In the genomic region with DNA sequence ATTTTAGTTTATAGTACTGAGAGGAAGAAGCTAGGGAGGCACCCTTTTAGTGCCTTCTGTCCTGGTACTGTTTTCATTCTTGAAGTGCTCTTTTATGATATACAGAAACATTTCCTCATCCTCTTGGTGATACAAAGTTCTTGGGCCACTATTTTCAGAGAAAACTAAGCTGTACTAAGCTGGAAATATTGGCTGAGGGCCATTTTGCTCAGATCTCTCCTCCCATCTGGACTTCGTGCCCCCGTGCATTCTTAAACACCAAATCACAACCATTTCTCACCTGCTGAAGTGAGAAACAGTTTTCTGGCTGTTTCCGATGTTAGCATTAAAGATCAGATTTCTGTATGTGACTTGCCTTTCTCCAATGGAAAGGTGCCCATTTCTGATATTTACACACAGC, we compare ENCODE assay signal across 14 cellular contexts.
DNase-seq lines count a peak whose midpoint lies in the region; TF ChIP-seq lines count a peak whose summit lies in the region.
"Had no signal": no experiment of that assay in that cellular context is flagged by ENCODE, and none has a peak within 500 bp of the region (broad histone marks: within the 10 kb centered on the region; RNA-seq: fewer than 3 reads in every experiment).

No MANE protein-coding gene starts in this region.

- DNase-seq in GM23248 (peak; percentile 52), astrocyte of the spinal cord (ENCODE audit: low read depth, low spot score) (peak; percentile 35), fibroblast of the conjunctiva (ENCODE audit: low read depth) (peak; percentile 22), nephron progenitor cell (no peak), CD1c-positive myeloid dendritic cell (ENCODE audit: extremely low spot score) (no peak), CD14-positive monocyte (ENCODE audit: low spot score) (no peak), NCI-H2081 (lab: John Stamatoyannopoulos, UW) (no peak)
- DNase-seq in CD8-positive, alpha-beta memory T cell = no peak
- DNase-seq: activated B cell treated with CpG ODN at 0.5 μM for 24 hours, adrenal gland, cortex of kidney, NCI-H1417, SHP77 had no signal

- H4K20me1 ChIP-seq in GM23248 (ENCODE audit: insufficient read depth) = no peaks in the 10 kb centered on the region

- no peaks in the 10 kb centered on the region for H3K27me3 Mint-ChIP-seq in nephron progenitor cell (ENCODE audit: low read depth, poor library complexity)
- no peaks in the 10 kb centered on the region for H3K27me3 Mint-ChIP-seq in CD14-positive monocyte (ENCODE audit: low read depth in 3 of 3)
- H3K27me3 Mint-ChIP-seq in CD8-positive, alpha-beta memory T cell = no peaks in the 10 kb centered on the region
- H3K27me3 Mint-ChIP-seq: activated B cell treated with CpG ODN at 0.5 μM for 24 hours; activated T-helper 17 cell treated with anti-CD3 and anti-CD28 coated beads, Interleukin-2, amount 50 U/mL, for 72 hours had no signal

- H3K4me3 Mint-ChIP-seq in nephron progenitor cell (no peak overlapping the region), CD14-positive monocyte (no peak overlapping the region)
- H3K4me3 Mint-ChIP-seq in CD8-positive, alpha-beta memory T cell = no peak overlapping the region
- H3K4me3 Mint-ChIP-seq: activated B cell treated with CpG ODN at 0.5 μM for 24 hours; activated T-helper 17 cell treated with anti-CD3 and anti-CD28 coated beads, Interleukin-2, amount 50 U/mL, for 72 hours had no signal

- H3K79me2 ChIP-seq in GM23248 (ENCODE audit: insufficient read depth) = no peaks in the 10 kb centered on the region

- 35 to 40% methylated on average over 3 of the region's 3 CpGs for WGBS in GM23248 (ENCODE audit: low coverage in 1 of 2, low lambda C conversion rate in 2 of 2, missing lambda C conversion rate in 2 of 2), 2 experiments

- H3K9me3 ChIP-seq in GM23248 (ENCODE audit: low read depth) = no peaks in the 10 kb centered on the region
- H3K9me3 ChIP-seq in CD8-positive, alpha-beta memory T cell (ENCODE audit: low read length) = no peaks in the 10 kb centered on the region
- H3K9me3 ChIP-seq: adrenal gland had no signal

- CTCF ChIA-PET in CD8-positive, alpha-beta memory T cell (lab: Charles Lee) = interaction anchor here (0.9 kb wide), 1 partner anchor 11 kb away, joined by 3 read pairs; no protein-coding TSS in a partner anchor

- TF ChIP-seq CTCF in astrocyte of the spinal cord (IDR thresholded peaks at IDR 0.05; ENCODE audit: low read depth, low read length) (no peak), nephron progenitor cell (IDR thresholded peaks at IDR 0.05) (no peak), CD14-positive monocyte (IDR thresholded peaks at IDR 0.05) (no peak)

- POLR2A ChIA-PET in CD8-positive, alpha-beta memory T cell (lab: Charles Lee) = no interaction called here

- H3K27me3 ChIP-seq in GM23248 (replicated peaks; ENCODE audit: insufficient read depth) = no peaks in the 10 kb centered on the region
- H3K27me3 ChIP-seq in CD8-positive, alpha-beta memory T cell (ENCODE audit: insufficient read depth, low read length, poor library complexity, severe bottlenecking) = no peaks in the 10 kb centered on the region
- H3K27me3 ChIP-seq: adrenal gland had no signal

- in situ Hi-C loops in GM23248 (cut with MboI) = no loop called here
- in situ Hi-C loops in astrocyte of the spinal cord (cut with HindIII; ENCODE audit: low sequenced_read_pairs) = no loop called here

- 0 out of 2 replicates have a peak, but pooled peaks cover 11% of the 10 kb centered on the region for H3F3A ChIP-seq in GM23248 (ENCODE audit: insufficient read depth)

- no peak overlapping the region for H3K9ac ChIP-seq in GM23248

- H3K4me3 ChIP-seq in GM23248 (no peak overlapping the region), astrocyte of the spinal cord (ENCODE audit: low read depth, low read length) (no peak overlapping the region)
- no peak overlapping the region for H3K4me3 ChIP-seq in CD8-positive, alpha-beta memory T cell (ENCODE audit: low read length)
- H3K4me3 ChIP-seq: adrenal gland had no signal

- H3K4me2 ChIP-seq in GM23248 (ENCODE audit: unreplicated experiment) = peak overlapping the region; percentile 8

- H2AFZ ChIP-seq in GM23248 = no peak overlapping the region

- H3K36me3 ChIP-seq in GM23248 (ENCODE audit: low read depth) = no peaks in the 10 kb centered on the region
- no peaks in the 10 kb centered on the region for H3K36me3 ChIP-seq in CD8-positive, alpha-beta memory T cell (ENCODE audit: insufficient read depth, low read length)
- H3K36me3 ChIP-seq: adrenal gland had no signal

- H3K36me3 Mint-ChIP-seq in nephron progenitor cell (ENCODE audit: low read depth) (peaks cover 4% of the 10 kb centered on the region), CD14-positive monocyte (peaks cover 0 to 3% of the 10 kb centered on the region in 2 donors)
- H3K36me3 Mint-ChIP-seq in CD8-positive, alpha-beta memory T cell = no peaks in the 10 kb centered on the region

- intact Hi-C loops in CD14-positive monocyte (cut with micrococcal nuclease) = no loop called here

- H3K27ac ChIP-seq in GM23248 = no peak overlapping the region
- H3K27ac ChIP-seq in CD8-positive, alpha-beta memory T cell (ENCODE audit: low read depth, low read length) = no peak overlapping the region
- H3K27ac ChIP-seq: adrenal gland had no signal

- no peaks in the 10 kb centered on the region for H3K9me2 ChIP-seq in GM23248 (ENCODE audit: insufficient read depth)

- H3K4me1 ChIP-seq in GM23248 (ENCODE audit: insufficient read depth) = peaks cover 12% of the 10 kb centered on the region
- H3K4me1 ChIP-seq in CD8-positive, alpha-beta memory T cell (ENCODE audit: insufficient read depth, low read length) = no peaks in the 10 kb centered on the region
- H3K4me1 ChIP-seq: adrenal gland had no signal

- H3K27ac Mint-ChIP-seq in nephron progenitor cell (peak overlapping the region; percentile 25), CD14-positive monocyte (peak overlapping the region in 2 of 7 donors; percentile 9 to 26)
- no peak overlapping the region for H3K27ac Mint-ChIP-seq in CD8-positive, alpha-beta memory T cell
- H3K27ac Mint-ChIP-seq: activated B cell treated with CpG ODN at 0.5 μM for 24 hours; activated T-helper 17 cell treated with anti-CD3 and anti-CD28 coated beads, Interleukin-2, amount 50 U/mL, for 72 hours had no signal

- peaks cover 4% of the 10 kb centered on the region for H3K9me3 Mint-ChIP-seq in nephron progenitor cell
- peaks cover 0 to 4% (median 0%) of the 10 kb centered on the region in 7 donors for H3K9me3 Mint-ChIP-seq in CD14-positive monocyte
- no peaks in the 10 kb centered on the region for H3K9me3 Mint-ChIP-seq in CD8-positive, alpha-beta memory T cell
- H3K9me3 Mint-ChIP-seq: activated B cell treated with CpG ODN at 0.5 μM for 24 hours; activated T-helper 17 cell treated with anti-CD3 and anti-CD28 coated beads, Interleukin-2, amount 50 U/mL, for 72 hours had no signal

- H3K4me1 Mint-ChIP-seq in nephron progenitor cell (peaks cover 42% of the 10 kb centered on the region), CD14-positive monocyte (no peaks in the 10 kb centered on the region)
- H3K4me1 Mint-ChIP-seq in CD8-positive, alpha-beta memory T cell = no peaks in the 10 kb centered on the region
- H3K4me1 Mint-ChIP-seq: activated B cell treated with CpG ODN at 0.5 μM for 24 hours; activated T-helper 17 cell treated with anti-CD3 and anti-CD28 coated beads, Interleukin-2, amount 50 U/mL, for 72 hours had no signal

Comparison
In these comparisons a context has a peak if more than half of its experiments do, and no peak if none do; other contexts are left out.
1. DNase-seq: peak in GM23248 (single experiment), astrocyte of the spinal cord (single experiment) and fibroblast of the conjunctiva (single experiment); none in nephron progenitor cell (single experiment), CD1c-positive myeloid dendritic cell (single experiment), CD14-positive monocyte (single experiment), CD8-positive, alpha-beta memory T cell (0 of 5) and NCI-H2081 (0 of 2).